1 cellular context compared by ENCODE assay signal in genomic region chr14:104752338-104752734, GRCh38.
TF ChIP-seq lines count a peak whose summit lies in the region.

No MANE protein-coding gene starts in this region.

TF ChIP-seq in K562, 482 proteins besides CTCF, POLR2A, EP300 and RAD21 (continued from another document):
- TF ChIP-seq TEAD2 (tag; IDR thresholded peaks at IDR 0.05): no peak
- TF ChIP-seq FOXA1 (IDR thresholded peaks at IDR 0.05; ENCODE audit: borderline replicate concordance): no peak
- no peak for TF ChIP-seq ZNF449 (CRISPR knock-in tag; IDR thresholded peaks at IDR 0.05)
- no peak for TF ChIP-seq EZH2 (IDR thresholded peaks at IDR 0.05; ENCODE audit: borderline replicate concordance, low read depth, low read length)
- no peak for TF ChIP-seq ZNF224 (CRISPR knock-in tag; IDR thresholded peaks at IDR 0.05)
- no peak for TF ChIP-seq GTF2B (IDR thresholded peaks at IDR 0.05; ENCODE audit: extremely low read depth, insufficient read length)
- peak; percentile 29 for TF ChIP-seq SP2 (IDR thresholded peaks at IDR 0.05; ENCODE audit: extremely low read depth, low read depth, low read length, poor library complexity, severe bottlenecking)
- TF ChIP-seq MAFG (tag; conservative IDR thresholded peaks at IDR 0.05): no peak
- no peak for TF ChIP-seq CCAR2 (IDR thresholded peaks at IDR 0.05; ENCODE audit: low read depth, low read length)
- TF ChIP-seq NFRKB (IDR thresholded peaks at IDR 0.05; ENCODE audit: low read depth): no peak
- TF ChIP-seq, protein P1, sequence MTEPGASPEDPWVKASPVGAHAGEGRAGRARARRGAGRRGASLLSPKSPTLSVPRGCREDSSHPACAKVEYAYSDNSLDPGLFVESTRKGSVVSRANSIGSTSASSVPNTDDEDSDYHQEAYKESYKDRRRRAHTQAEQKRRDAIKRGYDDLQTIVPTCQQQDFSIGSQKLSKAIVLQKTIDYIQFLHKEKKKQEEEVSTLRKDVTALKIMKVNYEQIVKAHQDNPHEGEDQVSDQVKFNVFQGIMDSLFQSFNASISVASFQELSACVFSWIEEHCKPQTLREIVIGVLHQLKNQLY (CRISPR knock-in tag; conservative IDR thresholded peaks at IDR 0.05): no peak
- TF ChIP-seq ZSCAN29 (IDR thresholded peaks at IDR 0.05): no peak
- TF ChIP-seq, protein P2, sequence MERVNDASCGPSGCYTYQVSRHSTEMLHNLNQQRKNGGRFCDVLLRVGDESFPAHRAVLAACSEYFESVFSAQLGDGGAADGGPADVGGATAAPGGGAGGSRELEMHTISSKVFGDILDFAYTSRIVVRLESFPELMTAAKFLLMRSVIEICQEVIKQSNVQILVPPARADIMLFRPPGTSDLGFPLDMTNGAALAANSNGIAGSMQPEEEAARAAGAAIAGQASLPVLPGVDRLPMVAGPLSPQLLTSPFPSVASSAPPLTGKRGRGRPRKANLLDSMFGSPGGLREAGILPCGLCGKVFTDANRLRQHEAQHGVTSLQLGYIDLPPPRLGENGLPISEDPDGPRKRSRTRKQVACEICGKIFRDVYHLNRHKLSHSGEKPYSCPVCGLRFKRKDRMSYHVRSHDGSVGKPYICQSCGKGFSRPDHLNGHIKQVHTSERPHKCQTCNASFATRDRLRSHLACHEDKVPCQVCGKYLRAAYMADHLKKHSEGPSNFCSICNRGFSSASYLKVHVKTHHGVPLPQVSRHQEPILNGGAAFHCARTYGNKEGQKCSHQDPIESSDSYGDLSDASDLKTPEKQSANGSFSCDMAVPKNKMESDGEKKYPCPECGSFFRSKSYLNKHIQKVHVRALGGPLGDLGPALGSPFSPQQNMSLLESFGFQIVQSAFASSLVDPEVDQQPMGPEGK (CRISPR knock-in tag; IDR thresholded peaks at IDR 0.05; ENCODE audit: borderline replicate concordance): no peak
- no peak for TF ChIP-seq UBTF (IDR thresholded peaks at IDR 0.05; ENCODE audit: borderline replicate concordance in 1 of 2, low read depth in 2 of 2, low read length in 2 of 2)
- TF ChIP-seq, protein P3, sequence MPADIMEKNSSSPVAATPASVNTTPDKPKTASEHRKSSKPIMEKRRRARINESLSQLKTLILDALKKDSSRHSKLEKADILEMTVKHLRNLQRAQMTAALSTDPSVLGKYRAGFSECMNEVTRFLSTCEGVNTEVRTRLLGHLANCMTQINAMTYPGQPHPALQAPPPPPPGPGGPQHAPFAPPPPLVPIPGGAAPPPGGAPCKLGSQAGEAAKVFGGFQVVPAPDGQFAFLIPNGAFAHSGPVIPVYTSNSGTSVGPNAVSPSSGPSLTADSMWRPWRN (IDR thresholded peaks at IDR 0.05; ENCODE audit: low read depth): peak; percentile 13; the same call in 1 of the 2 replicates
- TF ChIP-seq TEAD1 (CRISPR knock-in tag; IDR thresholded peaks at IDR 0.05): 0 out of 4 replicates have a peak, but pooled peaks of 1 of the 2 experiments have one; percentile 8
- TF ChIP-seq YY1 (IDR thresholded peaks at IDR 0.05; ENCODE audit: borderline replicate concordance in 1 of 3, control insufficient read depth in 1 of 3, extremely low read depth in 1 of 3, insufficient read depth in 3 of 3, insufficient read length in 1 of 3, insufficient replicate concordance in 2 of 3, low read depth in 1 of 3, low read length in 2 of 3): no peak
- TF ChIP-seq IRF1 (CRISPR knock-in tag; IDR thresholded peaks at IDR 0.05; ENCODE audit: borderline replicate concordance): no peak
- no peak for TF ChIP-seq ZNF174 (CRISPR knock-in tag; IDR thresholded peaks at IDR 0.05)
- 0 out of 2 replicates have a peak, but pooled peaks have one; percentile 3 for TF ChIP-seq ARID1B (IDR thresholded peaks at IDR 0.05)
- TF ChIP-seq ZNF133 (CRISPR knock-in tag; IDR thresholded peaks at IDR 0.05): no peak
- no peak for TF ChIP-seq POU5F1 (IDR thresholded peaks at IDR 0.05; ENCODE audit: borderline replicate concordance, low read depth, low read length, partially characterized antibody)
- TF ChIP-seq REST (CRISPR knock-in tag; IDR thresholded peaks at IDR 0.05; ENCODE audit: low read depth): no peak
- TF ChIP-seq PHF21A (IDR thresholded peaks at IDR 0.05; ENCODE audit: borderline replicate concordance, low read depth): no peak
- no peak for TF ChIP-seq ZNF232 (CRISPR knock-in tag; IDR thresholded peaks at IDR 0.05)
- TF ChIP-seq PBX2 (CRISPR knock-in tag; IDR thresholded peaks at IDR 0.05; ENCODE audit: low read depth): no peak
- no peak for TF ChIP-seq PBX2 (tag; conservative IDR thresholded peaks at IDR 0.05; ENCODE audit: low read depth)
- TF ChIP-seq CBX2 (IDR thresholded peaks at IDR 0.05; ENCODE audit: insufficient read depth, low read length, poor library complexity, severe bottlenecking): no peak
- TF ChIP-seq ZC3H4 (CRISPR knock-in tag; IDR thresholded peaks at IDR 0.05; ENCODE audit: borderline replicate concordance): no peak
- TF ChIP-seq RFX5 (IDR thresholded peaks at IDR 0.05; ENCODE audit: low read depth, low read length): no peak
- TF ChIP-seq SREBF1 (IDR thresholded peaks at IDR 0.05; ENCODE audit: borderline replicate concordance, low read depth, low read length): no peak
- no peak for TF ChIP-seq ZNF165 (CRISPR knock-in tag; IDR thresholded peaks at IDR 0.05; ENCODE audit: borderline replicate concordance)
- no peak for TF ChIP-seq NCOR1 (IDR thresholded peaks at IDR 0.05)
